ENCODE assay signal across 8 cellular contexts in genomic region chr15:41416162-41416741, GRCh38. TPM values are rescaled to one million over a fixed set of nuclear protein-coding genes. Genes with fewer than 3 reads are reported as not detected.
A peak's percentile ranks its signal among the peaks of the same experiment; 100 is the strongest.
DNase-seq lines count a peak whose midpoint lies in the region; ATAC-seq and TF ChIP-seq lines count a peak whose summit lies in the region.

No MANE protein-coding gene starts in this region.

- H3K27me3 ChIP-seq in HAP-1 (ENCODE audit: low read depth) (no peaks in the 10 kb centered on the region), WERI-Rb-1 (ENCODE audit: insufficient read depth, low read depth, severe bottlenecking) (no peaks in the 10 kb centered on the region), heart left ventricle (no peaks in the 10 kb centered on the region), skeletal muscle satellite cell (ENCODE audit: control insufficient read depth, insufficient read depth, low read length) (no peaks in the 10 kb centered on the region)

- no peak for TF ChIP-seq POLR2A in heart left ventricle (IDR thresholded peaks at IDR 0.05)

- peaks cover 6% of the 10 kb centered on the region for H3K4me1 ChIP-seq in HAP-1
- peaks cover 5 to 38% (median 26%) of the 10 kb centered on the region in 12 donors for H3K4me1 ChIP-seq in heart left ventricle
- peaks cover 10% of the 10 kb centered on the region for H3K4me1 ChIP-seq in skeletal muscle satellite cell (ENCODE audit: control insufficient read depth, insufficient read depth, low read length)

- H3K36me3 ChIP-seq in HAP-1 (replicated peaks) (peaks cover 2% of the 10 kb centered on the region; the same call in 1 of the 2 replicates), WERI-Rb-1 (peaks cover 4% of the 10 kb centered on the region), heart left ventricle (no peaks in the 10 kb centered on the region), skeletal muscle satellite cell (ENCODE audit: insufficient read depth, low read length) (no peaks in the 10 kb centered on the region)

- H3K9me3 ChIP-seq in HAP-1 (no peaks in the 10 kb centered on the region), WERI-Rb-1 (ENCODE audit: severe bottlenecking) (no peaks in the 10 kb centered on the region), heart left ventricle (no peaks in the 10 kb centered on the region), skeletal muscle satellite cell (replicated peaks; ENCODE audit: low read length) (no peaks in the 10 kb centered on the region)

- DNase-seq in HAP-1 (ENCODE audit: low spot score in 2 of 2) = no peak
- DNase-seq in WERI-Rb-1 = no peak
- no peak for DNase-seq in heart left ventricle
- no peak for DNase-seq in occipital lobe (lab: John Stamatoyannopoulos, UW)
- no peak for DNase-seq in DMS79 (lab: John Stamatoyannopoulos, UW)

- WGBS in heart left ventricle, 4 donors = 31 to 34% (median 33%) methylated on average over 19 of the region's 19 CpGs

- intact Hi-C loops in heart left ventricle (cut with DNase I) = loop anchor here in 1 of 10 donors (2.0 kb wide), 1 partner anchor 13 kb away; the partner anchor contains the start of gene NDUFAF1

- ATAC-seq in heart left ventricle (peak; percentile 12 to 54 (median 38)), GM19463 (IDR thresholded peaks at IDR 0.05; ENCODE audit: unreplicated experiment) (no peak)

- in situ Hi-C loops in HAP-1 (cut with MboI; ENCODE audit: low sequenced_read_pairs) = no loop called here

- H3K27ac ChIP-seq in C4-2B (peak overlapping the region; percentile 69), WERI-Rb-1 (peak overlapping the region; percentile 86), heart left ventricle (peak overlapping the region in 11 of 12 donors; percentile 50 to 94 (median 86))

- peak overlapping the region; percentile 79 for H3K4me2 ChIP-seq in skeletal muscle satellite cell (ENCODE audit: low read length)

- peak overlapping the region; percentile 92 for H3K9ac ChIP-seq in skeletal muscle satellite cell (ENCODE audit: low read depth, low read length)

- no peak for TF ChIP-seq CTCF in C4-2B (conservative IDR thresholded peaks at IDR 0.05)
- TF ChIP-seq CTCF in WERI-Rb-1 (IDR thresholded peaks at IDR 0.05; ENCODE audit: low read depth, low read length) = no peak
- no peak for TF ChIP-seq CTCF in heart left ventricle (IDR thresholded peaks at IDR 0.05)

- H3K4me3 ChIP-seq in HAP-1 = peak overlapping the region; percentile 90
- peak overlapping the region; percentile 92 for H3K4me3 ChIP-seq in WERI-Rb-1 (ENCODE audit: low read depth, low read length)
- H3K4me3 ChIP-seq in heart left ventricle = peak overlapping the region; percentile 80 to 99 (median 98)
- peak overlapping the region; percentile 86 for H3K4me3 ChIP-seq in skeletal muscle satellite cell (ENCODE audit: low read length)

RNA-seq across cellular contexts. Expression of gene RTF1, which starts 0.6 kb away (rescaled TPM):
- 10 to 100 TPM; 19.1 to 33.3 (median 28.5) TPM for total RNA-seq in heart left ventricle
- polyA plus RNA-seq in heart left ventricle = 10 to 100 TPM; 16.5 to 16.6 TPM
- 25.8 and 27.4 TPM in 2 replicates for total RNA-seq in skeletal muscle satellite cell (2012; rRNA removed)
- 59.0 TPM for total RNA-seq in occipital lobe

RNA-seq across cellular contexts. Expression of gene NDUFAF1, which starts 14.0 kb away (rescaled TPM):
- total RNA-seq in heart left ventricle (10 to 100 TPM; 20.4 to 70.1 (median 41.3) TPM), occipital lobe (24.2 TPM)
- 10 to 100 TPM; 54.5 to 58.3 TPM for polyA plus RNA-seq in heart left ventricle
- 29.1 and 39.3 TPM in 2 replicates for total RNA-seq in skeletal muscle satellite cell (2012; rRNA removed)
